Comparison of ENCODE assay signal across 8 cellular contexts in the genomic region with DNA sequence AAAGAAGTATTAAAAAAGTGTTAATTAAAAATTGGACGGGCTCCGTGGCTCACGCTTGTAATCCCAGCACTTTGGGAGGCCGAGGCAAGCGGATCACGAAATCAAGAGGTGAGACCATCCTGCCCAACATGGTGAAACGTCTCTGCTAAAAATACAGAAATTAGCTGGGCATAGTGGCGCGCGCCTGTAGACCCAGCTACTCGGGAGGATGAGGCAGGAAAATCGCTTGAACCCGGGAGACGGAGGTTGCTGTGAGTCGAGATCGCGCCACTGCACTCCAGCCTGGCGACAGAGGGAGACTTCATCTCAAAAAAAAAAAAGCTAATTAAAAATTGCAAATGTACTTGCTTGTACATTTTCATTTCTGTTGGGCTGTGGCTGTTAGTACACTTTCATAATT. TPM values are rescaled to one million over a fixed set of nuclear protein-coding genes. Genes with fewer than 3 reads are reported as not detected.
DNase-seq lines count a peak whose midpoint lies in the region; TF ChIP-seq lines count a peak whose summit lies in the region.
"Not testable (repeated sequence)": the region's sequence is repeated elsewhere in the genome, so short reads cannot be mapped to it uniquely, and the experiment has no call there.

No MANE protein-coding gene starts in this region.

- TF ChIP-seq EP300 in ovary (IDR thresholded peaks at IDR 0.05): not testable (repeated sequence)

- H3K27ac Mint-ChIP-seq in CD4-positive, alpha-beta memory T cell: peak overlapping the region in 6 of 7 donors; percentile 29 to 98 (median 70)

- peak overlapping the region in 1 of 2 donors; percentile 23 for H3K9ac ChIP-seq in liver (ENCODE audit: low read depth in 1 of 2, low read length in 2 of 2)

- H3K27me3 ChIP-seq in CD4-positive, alpha-beta memory T cell (ENCODE audit: insufficient read depth, low read length); WERI-Rb-1 (ENCODE audit: insufficient read depth, low read depth, severe bottlenecking); esophagus squamous epithelium; liver (ENCODE audit: control insufficient read depth in 4 of 4, insufficient read depth in 4 of 4, low read length in 3 of 4); ovary; thymus (ENCODE audit: control insufficient read depth, insufficient read depth): not testable (repeated sequence)

- POLR2A ChIA-PET in CD4-positive, alpha-beta memory T cell (lab: Charles Lee; ENCODE audit: partially characterized antibody): interaction anchor here (5.5 kb wide), 1 partner anchor 34 kb away, joined by 31 read pairs; a partner anchor contains a TSS

- H3K4me3 ChIP-seq in CD4-positive, alpha-beta memory T cell (ENCODE audit: low read length in 2 of 2): not testable (repeated sequence)
- H3K4me3 ChIP-seq in WERI-Rb-1 (ENCODE audit: low read depth, low read length) (peak overlapping the region; percentile 73), astrocyte of the spinal cord (ENCODE audit: low read depth, low read length) (peak overlapping the region; percentile 93), esophagus squamous epithelium (peak overlapping the region; percentile 89 to 100 (median 95)), liver (ENCODE audit: low read depth in 1 of 3, low read length in 3 of 3) (peak overlapping the region; percentile 82 to 98 (median 98)), ovary (peak overlapping the region; percentile 93), thymus (ENCODE audit: low read length) (peak overlapping the region; percentile 93)

- in situ Hi-C loops in KBM-7 (cut with MboI; ENCODE audit: low pct_unique_long_range_greater_than_20kb, low sequenced_read_pairs); astrocyte of the spinal cord (cut with HindIII; ENCODE audit: low sequenced_read_pairs): not testable (repeated sequence)

- not testable (repeated sequence) for H3K27ac ChIP-seq in CD4-positive, alpha-beta memory T cell (ENCODE audit: low read depth, low read length); WERI-Rb-1; liver (ENCODE audit: low read depth in 1 of 2, low read length in 2 of 2); ovary; thymus (ENCODE audit: low read depth)
- peak overlapping the region in 3 of 4 donors; percentile 95 to 100 (median 97) for H3K27ac ChIP-seq in esophagus squamous epithelium

- DNase-seq in CD4-positive, alpha-beta memory T cell; WERI-Rb-1; astrocyte of the spinal cord (ENCODE audit: low read depth, low spot score); esophagus squamous epithelium (lab: John Stamatoyannopoulos, UW): not testable (repeated sequence)
- DNase-seq in KBM-7 (peak; percentile 9), ovary (peak in 1 of 5 donors; percentile 14)

- H3K36me3 Mint-ChIP-seq in CD4-positive, alpha-beta memory T cell: peaks cover 12 to 35% of the 10 kb centered on the region in 2 donors

- not testable (repeated sequence) for TF ChIP-seq RAD21 in liver (IDR thresholded peaks at IDR 0.05)

- not testable (repeated sequence) for H3K27me3 Mint-ChIP-seq in CD4-positive, alpha-beta memory T cell

- TF ChIP-seq CTCF in WERI-Rb-1 (IDR thresholded peaks at IDR 0.05; ENCODE audit: low read depth, low read length); astrocyte of the spinal cord (IDR thresholded peaks at IDR 0.05; ENCODE audit: low read depth, low read length); esophagus squamous epithelium (IDR thresholded peaks at IDR 0.05); liver (IDR thresholded peaks at IDR 0.05; ENCODE audit: low read depth, low read length, missing input control); ovary (IDR thresholded peaks at IDR 0.05): not testable (repeated sequence)

- H3K4me3 Mint-ChIP-seq in CD4-positive, alpha-beta memory T cell: peak overlapping the region; percentile 83 to 98 (median 92)

- not testable (repeated sequence) for H3K9me3 ChIP-seq in CD4-positive, alpha-beta memory T cell (ENCODE audit: control insufficient read depth in 1 of 2, low read length in 2 of 2); WERI-Rb-1 (ENCODE audit: severe bottlenecking); esophagus squamous epithelium; liver (ENCODE audit: control insufficient read depth in 4 of 4, low read length in 3 of 4); ovary; thymus (ENCODE audit: control insufficient read depth)

- peaks cover 44% of the 10 kb centered on the region for H3K4me1 ChIP-seq in CD4-positive, alpha-beta memory T cell (ENCODE audit: insufficient read depth, low read length)
- H3K4me1 ChIP-seq in esophagus squamous epithelium (peaks cover 36 to 74% (median 36%) of the 10 kb centered on the region in 3 donors), liver (ENCODE audit: control insufficient read depth in 4 of 4, insufficient read depth in 4 of 4, low read length in 3 of 4) (peaks cover 2 to 45% (median 36%) of the 10 kb centered on the region in 4 donors)
- not testable (repeated sequence) for H3K4me1 ChIP-seq in ovary (ENCODE audit: insufficient read depth); thymus (ENCODE audit: control insufficient read depth, insufficient read depth, low read length)

- not testable (repeated sequence) for H3K9me3 Mint-ChIP-seq in CD4-positive, alpha-beta memory T cell

- CTCF ChIA-PET in CD4-positive, alpha-beta memory T cell (lab: Charles Lee; ENCODE audit: partially characterized antibody): interaction anchor here (0.7 to 1.6 kb wide), 5 partner anchors 16 to 251 kb away, joined by 3 to 4 read pairs (median 4); no protein-coding TSS in a partner anchor

- H3K36me3 ChIP-seq in CD4-positive, alpha-beta memory T cell (ENCODE audit: insufficient read depth, low read length); liver (ENCODE audit: control insufficient read depth in 4 of 4, insufficient read depth in 3 of 4, low read depth in 1 of 4, low read length in 3 of 4); ovary; thymus (ENCODE audit: control insufficient read depth, insufficient read depth): not testable (repeated sequence)
- H3K36me3 ChIP-seq in WERI-Rb-1 (peaks cover 33% of the 10 kb centered on the region), esophagus squamous epithelium (peaks cover 0 to 29% (median 3%) of the 10 kb centered on the region in 3 donors)

- not testable (repeated sequence) for TF ChIP-seq POLR2A in esophagus squamous epithelium (IDR thresholded peaks at IDR 0.05); ovary (IDR thresholded peaks at IDR 0.05)

- WGBS in esophagus squamous epithelium, 2 donors: 40 to 60% methylated on average over 15 to 18 of the region's 18 CpGs
- 64% methylated on average over 18 of the region's 18 CpGs for WGBS in liver
- 37 to 55% (median 44%) methylated on average over 18 of the region's 18 CpGs for WGBS in ovary, 3 donors
- WGBS in thymus: 86% methylated on average over 18 of the region's 18 CpGs

- intact Hi-C loops in CD4-positive, alpha-beta memory T cell (cut with micrococcal nuclease): loop anchor here (2.0 to 5.0 kb wide), 3 partner anchors 35 to 358 kb away; a partner anchor contains a TSS
- intact Hi-C loops in esophagus squamous epithelium (cut with DNase I): not testable (repeated sequence)
- intact Hi-C loops in ovary (cut with DNase I): loop anchor here in 1 of 4 donors (10.0 kb wide), 1 partner anchor 61 kb away; a partner anchor contains a TSS

- H3K4me1 Mint-ChIP-seq in CD4-positive, alpha-beta memory T cell: peaks cover 27 to 68% (median 49%) of the 10 kb centered on the region in 4 donors

RNA-seq across cellular contexts. Expression of a gene that starts 1.1 kb away (rescaled TPM):
- 10 to 100 TPM; 26.1 to 29.2 TPM for total RNA-seq in CD4-positive, alpha-beta memory T cell
- polyA plus RNA-seq in CD4-positive, alpha-beta memory T cell: 10 to 100 TPM; 52.9 to 63.9 TPM
- total RNA-seq in esophagus squamous epithelium (10 to 100 TPM; 18.2 to 28.7 (median 22.7) TPM), liver (10 to 100 TPM in 1 of 2 donors, 1 to 10 TPM in 1; 8.3 to 10.3 TPM), ovary (10 to 100 TPM; 11.4 to 28.1 (median 26.6) TPM)
- polyA plus RNA-seq in liver (10 to 100 TPM; 23.8 to 35.5 TPM), ovary (10 to 100 TPM; 34.9 to 50.1 TPM), thymus (39.2 TPM)

RNA-seq across cellular contexts. Expression of a gene that starts 1.4 kb away (rescaled TPM):
- total RNA-seq in CD4-positive, alpha-beta memory T cell: 10 to 100 TPM; 37.0 to 37.1 TPM
- 10 to 100 TPM; 33.1 to 39.5 TPM for polyA plus RNA-seq in CD4-positive, alpha-beta memory T cell
- 10 to 100 TPM; 24.8 to 32.4 (median 28.5) TPM for total RNA-seq in esophagus squamous epithelium
- total RNA-seq in liver: 10 to 100 TPM; 12.0 to 12.5 TPM
- polyA plus RNA-seq in liver: 1 to 10 TPM; 5.4 to 5.6 TPM
- total RNA-seq in ovary: 10 to 100 TPM; 13.2 to 29.1 (median 24.4) TPM
- 10 to 100 TPM in 1 of 2 donors, 1 to 10 TPM in 1; 9.8 to 26.6 TPM for polyA plus RNA-seq in ovary
- 12.5 TPM for polyA plus RNA-seq in thymus

RNA-seq across cellular contexts. Expression of a gene that starts 34.8 kb away (rescaled TPM):
- total RNA-seq in CD4-positive, alpha-beta memory T cell: 10 to 100 TPM; 14.0 TPM
- polyA plus RNA-seq in CD4-positive, alpha-beta memory T cell: 1 to 10 TPM; 4.6 to 9.3 TPM
- 10 to 100 TPM in 2 of 4 donors, 1 to 10 TPM in 2; 7.7 to 20.6 (median 9.9) TPM for total RNA-seq in esophagus squamous epithelium
- total RNA-seq in liver: 1 to 10 TPM; 5.1 to 7.9 TPM
- 1 to 10 TPM; 4.1 to 8.0 TPM for polyA plus RNA-seq in liver
- total RNA-seq in ovary: 10 to 100 TPM in 6 of 7 donors, 1 to 10 TPM in 1; 8.1 to 20.9 (median 14.8) TPM
- polyA plus RNA-seq in ovary: 10 to 100 TPM in 1 of 2 donors, under 1 TPM in 1; 0.62 to 12.1 TPM
- polyA plus RNA-seq in thymus: 8.6 TPM

RNA-seq across cellular contexts. Expression of a gene that starts 41.2 kb away (rescaled TPM):
- 1 to 10 TPM; 2.8 to 3.0 TPM for total RNA-seq in CD4-positive, alpha-beta memory T cell
- 1 to 10 TPM; 2.0 to 2.1 TPM for polyA plus RNA-seq in CD4-positive, alpha-beta memory T cell
- total RNA-seq in esophagus squamous epithelium (100 to 1,000 TPM in 1 of 4 donors, 10 to 100 TPM in 3; 27.2 to 204 (median 37.6) TPM), liver (10 to 100 TPM in 1 of 2 donors, 1 to 10 TPM in 1; 9.0 to 26.6 TPM), ovary (100 to 1,000 TPM in 6 of 7 donors, 10 to 100 TPM in 1; 79.4 to 284 (median 140) TPM)
- polyA plus RNA-seq in liver (10 to 100 TPM; 14.3 to 32.9 TPM), ovary (100 to 1,000 TPM in 1 of 2 donors, 10 to 100 TPM in 1; 47.5 to 134 TPM), thymus (37.9 TPM)
